Comparison of ENCODE assay signal across 1 cellular context in the genomic region with DNA sequence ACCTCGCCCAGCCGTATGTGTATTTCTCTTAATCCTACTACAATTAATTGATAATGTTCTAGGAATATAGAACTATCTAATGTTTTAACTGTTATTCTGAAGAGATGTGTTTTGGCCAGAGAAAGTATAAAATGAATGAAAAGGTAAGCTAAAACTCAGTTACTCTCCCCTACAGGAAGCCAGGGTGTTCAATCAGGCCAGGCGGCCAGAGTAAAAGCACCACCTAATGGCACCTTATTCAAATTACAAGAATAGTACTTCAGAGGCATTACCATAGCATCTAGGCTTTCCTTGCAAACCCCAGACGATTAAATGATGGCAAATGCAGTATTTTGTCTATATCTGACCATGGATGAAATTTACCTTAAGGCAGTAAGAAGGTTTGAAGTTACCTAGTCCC.
TF ChIP-seq lines count a peak whose summit lies in the region.

No MANE protein-coding gene starts in this region.

TF ChIP-seq in K562, 482 proteins besides CTCF, POLR2A, EP300 and RAD21:
- TF ChIP-seq, protein P1, sequence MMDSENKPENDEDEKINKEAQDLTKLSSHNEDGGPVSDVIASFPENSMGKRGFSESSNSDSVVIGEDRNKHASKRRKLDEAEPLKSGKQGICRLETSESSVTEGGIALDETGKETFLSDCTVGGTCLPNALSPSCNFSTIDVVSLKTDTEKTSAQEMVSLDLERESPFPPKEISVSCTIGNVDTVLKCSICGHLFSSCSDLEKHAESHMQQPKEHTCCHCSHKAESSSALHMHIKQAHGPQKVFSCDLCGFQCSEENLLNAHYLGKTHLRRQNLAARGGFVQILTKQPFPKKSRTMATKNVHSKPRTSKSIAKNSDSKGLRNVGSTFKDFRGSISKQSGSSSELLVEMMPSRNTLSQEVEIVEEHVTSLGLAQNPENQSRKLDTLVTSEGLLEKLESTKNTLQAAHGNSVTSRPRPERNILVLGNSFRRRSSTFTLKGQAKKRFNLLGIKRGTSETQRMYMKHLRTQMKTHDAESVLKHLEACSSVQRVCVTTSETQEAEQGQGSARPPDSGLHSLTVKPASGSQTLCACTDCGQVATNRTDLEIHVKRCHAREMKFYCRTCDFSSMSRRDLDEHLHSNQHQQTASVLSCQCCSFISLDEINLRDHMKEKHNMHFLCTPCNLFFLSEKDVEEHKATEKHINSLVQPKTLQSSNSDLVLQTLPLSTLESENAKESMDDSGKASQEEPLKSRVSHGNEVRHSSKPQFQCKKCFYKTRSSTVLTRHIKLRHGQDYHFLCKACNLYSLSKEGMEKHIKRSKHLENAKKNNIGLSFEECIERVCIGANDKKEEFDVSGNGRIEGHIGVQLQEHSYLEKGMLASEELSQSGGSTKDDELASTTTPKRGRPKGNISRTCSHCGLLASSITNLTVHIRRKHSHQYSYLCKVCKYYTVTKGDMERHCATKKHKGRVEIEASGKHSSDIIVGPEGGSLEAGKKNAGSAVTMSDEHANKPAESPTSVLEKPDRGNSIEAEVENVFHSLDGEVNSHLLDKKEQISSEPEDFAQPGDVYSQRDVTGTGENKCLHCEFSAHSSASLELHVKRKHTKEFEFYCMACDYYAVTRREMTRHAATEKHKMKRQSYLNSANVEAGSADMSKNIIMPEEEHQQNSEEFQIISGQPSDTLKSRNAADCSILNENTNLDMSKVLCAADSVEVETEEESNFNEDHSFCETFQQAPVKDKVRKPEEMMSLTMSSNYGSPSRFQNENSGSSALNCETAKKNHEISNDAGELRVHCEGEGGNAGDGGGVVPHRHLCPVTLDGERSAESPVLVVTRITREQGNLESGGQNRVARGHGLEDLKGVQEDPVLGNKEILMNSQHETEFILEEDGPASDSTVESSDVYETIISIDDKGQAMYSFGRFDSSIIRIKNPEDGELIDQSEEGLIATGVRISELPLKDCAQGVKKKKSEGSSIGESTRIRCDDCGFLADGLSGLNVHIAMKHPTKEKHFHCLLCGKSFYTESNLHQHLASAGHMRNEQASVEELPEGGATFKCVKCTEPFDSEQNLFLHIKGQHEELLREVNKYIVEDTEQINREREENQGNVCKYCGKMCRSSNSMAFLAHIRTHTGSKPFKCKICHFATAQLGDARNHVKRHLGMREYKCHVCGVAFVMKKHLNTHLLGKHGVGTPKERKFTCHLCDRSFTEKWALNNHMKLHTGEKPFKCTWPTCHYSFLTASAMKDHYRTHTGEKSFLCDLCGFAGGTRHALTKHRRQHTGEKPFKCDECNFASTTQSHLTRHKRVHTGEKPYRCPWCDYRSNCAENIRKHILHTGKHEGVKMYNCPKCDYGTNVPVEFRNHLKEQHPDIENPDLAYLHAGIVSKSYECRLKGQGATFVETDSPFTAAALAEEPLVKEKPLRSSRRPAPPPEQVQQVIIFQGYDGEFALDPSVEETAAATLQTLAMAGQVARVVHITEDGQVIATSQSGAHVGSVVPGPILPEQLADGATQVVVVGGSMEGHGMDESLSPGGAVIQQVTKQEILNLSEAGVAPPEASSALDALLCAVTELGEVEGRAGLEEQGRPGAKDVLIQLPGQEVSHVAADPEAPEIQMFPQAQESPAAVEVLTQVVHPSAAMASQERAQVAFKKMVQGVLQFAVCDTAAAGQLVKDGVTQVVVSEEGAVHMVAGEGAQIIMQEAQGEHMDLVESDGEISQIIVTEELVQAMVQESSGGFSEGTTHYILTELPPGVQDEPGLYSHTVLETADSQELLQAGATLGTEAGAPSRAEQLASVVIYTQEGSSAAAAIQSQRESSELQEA (IDR thresholded peaks at IDR 0.05; ENCODE audit: low read depth): peak; percentile 66
- TF ChIP-seq RBM34 (IDR thresholded peaks at IDR 0.05; ENCODE audit: borderline replicate concordance, insufficient read depth, low read length) (no peak), POLR2AphosphoS2 (IDR thresholded peaks at IDR 0.05; ENCODE audit: low read length) (no peak)
